ENCODE assay signal across 8 cellular contexts in the genomic region with DNA sequence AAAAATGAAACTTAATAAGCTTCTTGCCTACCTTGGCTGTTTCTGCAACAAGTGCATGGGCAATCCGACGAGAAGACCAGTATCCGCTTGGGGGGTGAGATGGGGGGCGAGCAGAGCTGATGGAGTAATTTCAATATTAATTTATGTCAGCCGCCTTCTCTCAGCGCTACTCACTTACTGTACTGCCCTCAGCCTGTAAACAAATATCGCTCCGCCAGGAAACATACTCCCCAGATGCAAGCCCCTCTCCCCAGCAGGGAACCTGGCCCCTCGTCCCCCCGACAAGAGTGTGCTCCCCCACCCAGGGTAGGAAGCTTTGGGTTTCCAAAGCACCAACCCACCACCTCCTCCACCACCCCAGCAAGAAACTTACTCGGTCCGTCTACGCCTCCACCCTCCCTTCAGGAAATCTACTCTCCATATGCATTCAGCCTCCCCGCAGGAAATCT.
A peak's percentile ranks its signal among the peaks of the same experiment; 100 is the strongest.
DNase-seq lines count a peak whose midpoint lies in the region; ATAC-seq and TF ChIP-seq lines count a peak whose summit lies in the region.

No MANE protein-coding gene starts in this region.

- H3K4me3 ChIP-seq in OCI-LY3 (ENCODE audit: low read length) (peak overlapping the region; percentile 93), choroid plexus epithelial cell (ENCODE audit: low read depth, low read length) (peak overlapping the region; percentile 78)

- H3K36me3 Mint-ChIP-seq in nephron (ENCODE audit: low read depth): peaks cover 17% of the 10 kb centered on the region

- TF ChIP-seq CTCF in OCI-LY3 (IDR thresholded peaks at IDR 0.05; ENCODE audit: low read depth, low read length): no peak; the same call in 1 of the 2 replicates
- no peak for TF ChIP-seq CTCF in choroid plexus epithelial cell (conservative IDR thresholded peaks at IDR 0.05; ENCODE audit: low read depth, low read length)
- TF ChIP-seq CTCF in nephron (IDR thresholded peaks at IDR 0.05; ENCODE audit: unreplicated experiment in 3 of 3): no peak

- peak overlapping the region; percentile 62; the same call in 1 of the 2 replicates for H2AFZ ChIP-seq in OCI-LY3 (ENCODE audit: low read depth, low read length)

- peaks cover 32% of the 10 kb centered on the region for H3K4me1 ChIP-seq in OCI-LY3 (ENCODE audit: low read length)

- H3K27ac Mint-ChIP-seq in nephron: peak overlapping the region; percentile 95 to 99 (median 97)

- ATAC-seq in HG02840 (IDR thresholded peaks at IDR 0.05; ENCODE audit: low FRiP score, unreplicated experiment): no peak

- peaks cover 36% of the 10 kb centered on the region for H3K4me1 Mint-ChIP-seq in nephron

- peaks cover 14% of the 10 kb centered on the region for H3K27me3 Mint-ChIP-seq in nephron (ENCODE audit: low read depth)

- no peaks in the 10 kb centered on the region for H3K9me3 Mint-ChIP-seq in nephron

- no peaks in the 10 kb centered on the region for H3K27me3 ChIP-seq in OCI-LY3 (ENCODE audit: low read depth, low read length)

- peak overlapping the region; percentile 99 for H3K4me3 Mint-ChIP-seq in nephron

- 0 out of 2 replicates have a peak, but pooled peaks cover 13% of the 10 kb centered on the region for H4K20me1 ChIP-seq in OCI-LY3 (ENCODE audit: insufficient read depth, low read length)

- H3K79me2 ChIP-seq in OCI-LY3 (ENCODE audit: low read length): peaks cover 58% of the 10 kb centered on the region

- H3K36me3 ChIP-seq in OCI-LY3 (replicated peaks; ENCODE audit: low read depth, low read length): peaks cover 30% of the 10 kb centered on the region

- no peaks in the 10 kb centered on the region for H3K9me3 ChIP-seq in OCI-LY3 (ENCODE audit: insufficient read depth, low read length)

- DNase-seq in NK-92 treated with Interleukin-12 subunit alpha and Interleukin-12 subunit beta, amount 100 ng/mL, for 24 hours (lab: John Stamatoyannopoulos, UW): peak; percentile 35
- DNase-seq in NK-92 (lab: John Stamatoyannopoulos, UW; ENCODE audit: unreplicated experiment): no peak
- DNase-seq in choroid plexus epithelial cell (ENCODE audit: low read depth): no peak
- DNase-seq in cortex of kidney (lab: John Stamatoyannopoulos, UW): no peak
- DNase-seq in GOT3 (lab: John Stamatoyannopoulos, UW): no peak

- H3K27ac ChIP-seq in OCI-LY3 (ENCODE audit: low read length): peak overlapping the region; percentile 91

- peak overlapping the region; percentile 100 for H3K9ac ChIP-seq in OCI-LY3 (ENCODE audit: low read length)

- peak overlapping the region; percentile 92 for H3K4me2 ChIP-seq in OCI-LY3 (ENCODE audit: low read length)
